Comparison of ENCODE assay signal across 1 cellular context in the genomic region with DNA sequence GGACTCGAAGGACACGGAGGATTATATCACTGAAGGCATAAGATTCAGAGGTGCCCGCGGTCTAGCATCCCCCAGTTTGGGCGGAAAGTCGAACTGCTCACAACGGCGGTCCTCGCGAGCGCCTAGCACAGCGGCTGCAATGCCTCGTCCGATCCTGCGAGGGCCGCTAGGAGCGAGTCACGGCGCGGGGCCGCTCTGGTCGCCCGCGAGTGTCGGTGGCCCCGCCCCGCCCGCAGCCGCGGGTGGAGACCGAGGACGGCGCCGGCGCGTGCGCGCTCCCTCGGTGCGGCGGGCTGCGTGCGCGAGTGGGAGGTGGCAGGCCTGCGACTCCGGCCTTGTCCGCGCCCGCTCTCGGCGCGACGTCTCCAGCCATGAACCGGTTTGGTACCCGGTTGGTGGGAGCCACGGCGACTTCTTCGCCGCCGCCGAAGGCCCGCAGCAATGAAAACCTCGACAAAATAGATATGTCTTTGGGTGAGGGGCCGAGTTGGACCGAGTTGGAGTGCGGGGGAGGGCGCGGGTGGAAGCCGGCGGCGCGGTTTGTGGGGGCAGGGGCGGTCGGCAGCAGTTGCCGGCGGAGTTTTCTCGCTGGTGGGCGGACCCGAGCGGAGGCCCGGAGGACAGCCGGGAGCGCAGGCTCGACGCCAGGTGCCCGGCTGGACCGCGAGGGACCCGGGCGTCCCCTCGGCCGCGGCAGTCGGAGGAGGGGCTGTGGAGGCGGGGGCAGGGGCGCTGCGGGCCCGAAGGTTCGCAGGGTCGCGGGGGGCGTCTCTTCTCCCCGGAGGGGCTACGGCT.
A peak's percentile ranks its signal among the peaks of the same experiment; 100 is the strongest.
TF ChIP-seq lines count a peak whose summit lies in the region.

A gene with protein sequence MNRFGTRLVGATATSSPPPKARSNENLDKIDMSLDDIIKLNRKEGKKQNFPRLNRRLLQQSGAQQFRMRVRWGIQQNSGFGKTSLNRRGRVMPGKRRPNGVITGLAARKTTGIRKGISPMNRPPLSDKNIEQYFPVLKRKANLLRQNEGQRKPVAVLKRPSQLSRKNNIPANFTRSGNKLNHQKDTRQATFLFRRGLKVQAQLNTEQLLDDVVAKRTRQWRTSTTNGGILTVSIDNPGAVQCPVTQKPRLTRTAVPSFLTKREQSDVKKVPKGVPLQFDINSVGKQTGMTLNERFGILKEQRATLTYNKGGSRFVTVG (plus strand): TSS at position 283 of the 795 bp plus-strand sequence. CDS start 89 bp downstream, at position 372.

TF ChIP-seq in SK-N-SH, 30 proteins besides CTCF, POLR2A, EP300 and RAD21 (continued from another document):
- TF ChIP-seq, protein P1, sequence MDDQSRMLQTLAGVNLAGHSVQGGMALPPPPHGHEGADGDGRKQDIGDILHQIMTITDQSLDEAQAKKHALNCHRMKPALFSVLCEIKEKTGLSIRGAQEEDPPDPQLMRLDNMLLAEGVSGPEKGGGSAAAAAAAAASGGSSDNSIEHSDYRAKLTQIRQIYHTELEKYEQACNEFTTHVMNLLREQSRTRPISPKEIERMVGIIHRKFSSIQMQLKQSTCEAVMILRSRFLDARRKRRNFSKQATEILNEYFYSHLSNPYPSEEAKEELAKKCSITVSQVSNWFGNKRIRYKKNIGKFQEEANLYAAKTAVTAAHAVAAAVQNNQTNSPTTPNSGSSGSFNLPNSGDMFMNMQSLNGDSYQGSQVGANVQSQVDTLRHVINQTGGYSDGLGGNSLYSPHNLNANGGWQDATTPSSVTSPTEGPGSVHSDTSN (IDR thresholded peaks at IDR 0.05): no peak
- TF ChIP-seq, protein P2, sequence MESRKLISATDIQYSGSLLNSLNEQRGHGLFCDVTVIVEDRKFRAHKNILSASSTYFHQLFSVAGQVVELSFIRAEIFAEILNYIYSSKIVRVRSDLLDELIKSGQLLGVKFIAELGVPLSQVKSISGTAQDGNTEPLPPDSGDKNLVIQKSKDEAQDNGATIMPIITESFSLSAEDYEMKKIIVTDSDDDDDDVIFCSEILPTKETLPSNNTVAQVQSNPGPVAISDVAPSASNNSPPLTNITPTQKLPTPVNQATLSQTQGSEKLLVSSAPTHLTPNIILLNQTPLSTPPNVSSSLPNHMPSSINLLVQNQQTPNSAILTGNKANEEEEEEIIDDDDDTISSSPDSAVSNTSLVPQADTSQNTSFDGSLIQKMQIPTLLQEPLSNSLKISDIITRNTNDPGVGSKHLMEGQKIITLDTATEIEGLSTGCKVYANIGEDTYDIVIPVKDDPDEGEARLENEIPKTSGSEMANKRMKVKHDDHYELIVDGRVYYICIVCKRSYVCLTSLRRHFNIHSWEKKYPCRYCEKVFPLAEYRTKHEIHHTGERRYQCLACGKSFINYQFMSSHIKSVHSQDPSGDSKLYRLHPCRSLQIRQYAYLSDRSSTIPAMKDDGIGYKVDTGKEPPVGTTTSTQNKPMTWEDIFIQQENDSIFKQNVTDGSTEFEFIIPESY (IDR thresholded peaks at IDR 0.05; ENCODE audit: borderline replicate concordance, low read depth): no peak
- TF ChIP-seq, protein P3, sequence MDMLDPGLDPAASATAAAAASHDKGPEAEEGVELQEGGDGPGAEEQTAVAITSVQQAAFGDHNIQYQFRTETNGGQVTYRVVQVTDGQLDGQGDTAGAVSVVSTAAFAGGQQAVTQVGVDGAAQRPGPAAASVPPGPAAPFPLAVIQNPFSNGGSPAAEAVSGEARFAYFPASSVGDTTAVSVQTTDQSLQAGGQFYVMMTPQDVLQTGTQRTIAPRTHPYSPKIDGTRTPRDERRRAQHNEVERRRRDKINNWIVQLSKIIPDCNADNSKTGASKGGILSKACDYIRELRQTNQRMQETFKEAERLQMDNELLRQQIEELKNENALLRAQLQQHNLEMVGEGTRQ (IDR thresholded peaks at IDR 0.05; ENCODE audit: borderline replicate concordance, low read depth, low read length): no peak
- TF ChIP-seq RFX5 (IDR thresholded peaks at IDR 0.05; ENCODE audit: low read length) (no peak), POLR2AphosphoS5 (IDR thresholded peaks at IDR 0.05; ENCODE audit: low read depth, low read length) (peak; percentile 79; the same call in 1 of the 2 replicates), EZH2phosphoT487 (IDR thresholded peaks at IDR 0.05; ENCODE audit: borderline replicate concordance, low read depth) (no peak), GABPA (IDR thresholded peaks at IDR 0.05; ENCODE audit: low read depth) (no peak), SMC3 (IDR thresholded peaks at IDR 0.05; ENCODE audit: low read depth, low read length) (no peak), GATA2 (CRISPR knock-in tag; IDR thresholded peaks at IDR 0.05) (no peak)
